In the genomic region with DNA sequence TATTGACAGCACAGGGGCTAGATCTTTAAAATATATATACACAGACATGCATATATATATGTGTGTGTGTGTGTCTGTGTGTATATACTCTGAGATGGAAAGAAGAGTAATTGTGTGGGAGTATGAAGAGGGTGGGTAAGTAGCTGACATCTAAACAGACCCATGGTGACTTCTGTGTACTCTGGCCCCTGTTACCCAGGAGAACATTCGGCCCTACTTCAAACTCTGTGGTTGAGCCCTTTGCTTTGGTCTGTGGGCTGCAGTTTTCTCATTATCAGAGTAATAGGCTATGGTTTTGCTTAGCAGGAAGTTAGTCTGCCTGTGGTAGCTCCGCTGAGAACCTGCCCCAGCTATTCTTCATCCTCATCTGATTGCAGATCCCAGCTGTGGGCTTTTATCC, we compare ENCODE assay signal across 8 cellular contexts.
DNase-seq lines count a peak whose midpoint lies in the region; ATAC-seq and TF ChIP-seq lines count a peak whose summit lies in the region.

No MANE protein-coding gene starts in this region.

- no peaks in the 10 kb centered on the region for H3K27me3 Mint-ChIP-seq in CD4-positive, alpha-beta T cell

- peak overlapping the region; percentile 62 for H3K4me3 Mint-ChIP-seq in CD4-positive, alpha-beta T cell

- POLR2A ChIA-PET in CD4-positive, alpha-beta T cell (lab: Charles Lee), result interaction anchor here (0.6 to 2.3 kb wide), 13 partner anchors 9 to 248 kb away, joined by 3 to 22 read pairs (median 4); a partner anchor contains a TSS

- ATAC-seq in CD4-positive, alpha-beta T cell (ENCODE audit: poor library complexity), result peak; percentile 82
- peak; percentile 72 for ATAC-seq in GM19328 (IDR thresholded peaks at IDR 0.05; ENCODE audit: unreplicated experiment)
- ATAC-seq in HG03439 (IDR thresholded peaks at IDR 0.05; ENCODE audit: unreplicated experiment), result peak; percentile 44
- ATAC-seq in left colon, result peak; percentile 27
- ATAC-seq in HG03025 (IDR thresholded peaks at IDR 0.05; ENCODE audit: low FRiP score, unreplicated experiment), result no peak

- H3K27me3 ChIP-seq in CD4-positive, alpha-beta T cell (ENCODE audit: control insufficient read depth, insufficient read depth, low read length), result no peaks in the 10 kb centered on the region

- TF ChIP-seq CTCF in CD4-positive, alpha-beta T cell (IDR thresholded peaks at IDR 0.05), result no peak

- intact Hi-C loops in CD4-positive, alpha-beta T cell (cut with DNase I, micrococcal nuclease), result loop anchor here in 1 of 2 experiments (2.0 to 5.0 kb wide), 2 partner anchors 17 to 37 kb away; no protein-coding TSS in a partner anchor
- intact Hi-C loops in left colon (cut with DNase I, micrococcal nuclease), result no loop called here

- H3K27ac Mint-ChIP-seq in CD4-positive, alpha-beta T cell, result peak overlapping the region; percentile 80

- H3K36me3 Mint-ChIP-seq in CD4-positive, alpha-beta T cell (ENCODE audit: low read depth), result peaks cover 54% of the 10 kb centered on the region

- CTCF ChIA-PET in CD4-positive, alpha-beta T cell (lab: Charles Lee), result interaction anchor here (1.0 to 2.0 kb wide), 2 partner anchors 19 to 94 kb away, joined by 4 to 6 read pairs; no protein-coding TSS in a partner anchor

- TF ChIP-seq POLR2A in erythroblast (IDR thresholded peaks at IDR 0.05; ENCODE audit: low read length), result no peak

- peaks cover 5% of the 10 kb centered on the region for H3K9me3 ChIP-seq in CD4-positive, alpha-beta T cell (ENCODE audit: control insufficient read depth, low read length)

- DNase-seq in CD4-positive, alpha-beta T cell, result peak in 7 of 10 experiments; percentile 6 to 22 (median 10)
- DNase-seq in activated CD4-positive, alpha-beta T cell treated with anti-CD3 and anti-CD28 coated beads, Interleukin-2, amount 50 U/mL, for 1 hour, result peak; percentile 11
- DNase-seq in left colon (no peak), ecto neural progenitor cell (ENCODE audit: low spot score) (no peak), erythroblast (lab: John Stamatoyannopoulos, UW) (no peak)

- H3K9me3 Mint-ChIP-seq in CD4-positive, alpha-beta T cell, result peaks cover 3% of the 10 kb centered on the region

- peak overlapping the region; percentile 46 for H3K27ac ChIP-seq in CD4-positive, alpha-beta T cell (ENCODE audit: low read depth, low read length)

- H3K4me1 Mint-ChIP-seq in CD4-positive, alpha-beta T cell (ENCODE audit: low read depth), result peaks cover 82% of the 10 kb centered on the region

Comparison
In these comparisons a context has a peak if more than half of its experiments do, and no peak if none do; other contexts are left out.
1. DNase-seq: peak in CD4-positive, alpha-beta T cell (7 of 10) and activated CD4-positive, alpha-beta T cell treated with anti-CD3 and anti-CD28 coated beads, Interleukin-2, amount 50 U/mL, for 1 hour (single experiment); none in left colon (0 of 2), ecto neural progenitor cell (single experiment) and erythroblast (0 of 2).